7 cellular contexts compared by ENCODE assay signal in the genomic region with DNA sequence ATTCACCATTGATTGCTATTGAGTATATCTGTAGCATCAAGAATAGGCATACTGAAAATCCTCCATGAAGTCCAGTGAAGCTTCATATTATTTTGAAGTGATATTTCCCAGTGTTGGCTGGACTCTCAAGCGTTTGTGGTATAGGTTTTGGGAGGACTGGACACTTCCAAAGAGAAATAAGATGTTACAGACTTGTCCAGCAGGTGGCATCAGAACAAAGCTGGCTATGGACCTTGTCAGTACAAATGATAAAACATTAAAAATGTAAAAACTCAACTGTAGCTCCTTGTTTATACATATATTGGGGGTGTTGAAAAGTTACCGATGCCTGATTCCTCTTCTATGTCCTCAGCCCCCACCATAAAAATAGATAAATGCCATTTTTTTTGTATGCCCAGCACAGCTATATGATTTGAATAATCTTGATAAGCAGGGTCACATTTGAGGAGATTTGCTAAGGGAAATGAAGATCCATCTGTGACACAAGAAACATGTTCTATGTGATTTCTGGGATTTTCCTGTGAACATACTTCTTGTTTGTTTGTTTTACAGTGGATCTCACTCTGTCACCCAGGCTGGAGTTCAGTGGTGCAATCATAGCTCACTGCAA. TPM values are rescaled to one million over a fixed set of nuclear protein-coding genes. Genes with fewer than 3 reads are reported as not detected.
A peak's percentile ranks its signal among the peaks of the same experiment; 100 is the strongest.
DNase-seq lines count a peak whose midpoint lies in the region; ATAC-seq, FAIRE-seq and TF ChIP-seq lines count a peak whose summit lies in the region.

No MANE protein-coding gene starts in this region.

- 10 to 15% methylated on average over 2 of the region's 2 CpGs for WGBS in lung, 2 donors

- no TSS peak for BruUV-seq in Caco-2 (replicated peaks; lab: Mats Ljungman, UMichigan)

- DNase-seq in Caco-2 (peak in 1 of 2 experiments; percentile 56), GM18507 (ENCODE audit: extremely low spot score, insufficient read length, low read depth) (peak; percentile 15), NT2/D1 (ENCODE audit: low read depth, low spot score) (peak; percentile 22), cerebellum (ENCODE audit: low spot score) (peak; percentile 48), lung (ENCODE audit: low spot score) (no peak)

- no peak overlapping the region for H3K4me3 ChIP-seq in Caco-2 (ENCODE audit: low read depth, low read length)
- H3K4me3 ChIP-seq in NT2/D1 (ENCODE audit: insufficient read length, low read depth) = no peak overlapping the region
- no peak overlapping the region for H3K4me3 ChIP-seq in lung

- no peak overlapping the region for H3K4me3 Mint-ChIP-seq in Caco-2 (ENCODE audit: unreplicated experiment)

- FAIRE-seq in GM18507 (lab: Jason Lieb, UNC) = peak; percentile 87

- H3K27ac ChIP-seq in lung (ENCODE audit: low read depth in 1 of 2, low read length in 1 of 2) = no peak overlapping the region

- no peaks in the 10 kb centered on the region for H3K9me3 Mint-ChIP-seq in Caco-2 (ENCODE audit: unreplicated experiment)

- H3K4me1 ChIP-seq in Caco-2 (no peaks in the 10 kb centered on the region), NT2/D1 (ENCODE audit: insufficient read depth, insufficient read length) (no peaks in the 10 kb centered on the region), lung (ENCODE audit: control insufficient read depth in 2 of 2, insufficient read depth in 2 of 2, low read length in 2 of 2) (no peaks in the 10 kb centered on the region)

- peaks cover 28% of the 10 kb centered on the region for H3K36me3 Mint-ChIP-seq in Caco-2 (ENCODE audit: insufficient read depth, unreplicated experiment)

- H3K27me3 ChIP-seq in Caco-2 (replicated peaks; ENCODE audit: control insufficient read depth, insufficient read depth, low read length) (no peaks in the 10 kb centered on the region), NT2/D1 (ENCODE audit: insufficient read depth, insufficient read length) (no peaks in the 10 kb centered on the region), lung (ENCODE audit: control insufficient read depth, insufficient read depth) (no peaks in the 10 kb centered on the region)

- H3K9me3 ChIP-seq in Caco-2 = no peaks in the 10 kb centered on the region
- H3K9me3 ChIP-seq in NT2/D1 (ENCODE audit: insufficient read depth, low read length) = peaks cover 10% of the 10 kb centered on the region
- no peaks in the 10 kb centered on the region for H3K9me3 ChIP-seq in lung (ENCODE audit: control insufficient read depth in 2 of 2, insufficient read depth in 1 of 2, low read length in 1 of 2)

- no peaks in the 10 kb centered on the region for H3K27me3 Mint-ChIP-seq in Caco-2 (ENCODE audit: insufficient read depth, unreplicated experiment)

- no peak overlapping the region for H3K9ac ChIP-seq in NT2/D1 (ENCODE audit: insufficient read length, low read depth)

- POLR2A ChIA-PET in Caco-2 (lab: Charles Lee) = no interaction called here

- CTCF ChIA-PET in Caco-2 (lab: Charles Lee) = interaction anchor here (0.6 to 2.6 kb wide), 9 partner anchors 10 to 555 kb away, joined by 3 to 15 read pairs (median 3); a partner anchor contains a TSS

- H3K36me3 ChIP-seq in Caco-2 (ENCODE audit: control insufficient read depth, insufficient read depth, low read length) (no peaks in the 10 kb centered on the region), NT2/D1 (ENCODE audit: insufficient read depth, insufficient read length, low read length) (no peaks in the 10 kb centered on the region), lung (ENCODE audit: control insufficient read depth in 2 of 2, insufficient read depth in 2 of 2, low read length in 2 of 2) (peaks cover 0 to 1% of the 10 kb centered on the region in 2 donors)

- intact Hi-C loops in Caco-2 (cut with micrococcal nuclease; ENCODE audit: unreplicated experiment) = loop anchor here (10.0 kb wide), 1 partner anchor 75 kb away; no protein-coding TSS in a partner anchor

- peak; percentile 52 to 55 for TF ChIP-seq CTCF in Caco-2 (IDR thresholded peaks at IDR 0.05; ENCODE audit: insufficient read depth in 1 of 2, low read depth in 1 of 2, low read length in 1 of 2, severe bottlenecking in 1 of 2, unreplicated experiment in 1 of 2)
- TF ChIP-seq CTCF in lung (IDR thresholded peaks at IDR 0.05; ENCODE audit: control extremely low read depth, extremely low read depth) = peak; percentile 36

- H3K4me1 Mint-ChIP-seq in Caco-2 (ENCODE audit: low read depth, unreplicated experiment) = no peaks in the 10 kb centered on the region

- H3K27ac Mint-ChIP-seq in Caco-2 (ENCODE audit: unreplicated experiment) = no peak overlapping the region

- no peak for ATAC-seq in lung (ENCODE audit: insufficient read depth, low FRiP score)
- ATAC-seq in HG03039 (IDR thresholded peaks at IDR 0.05; ENCODE audit: unreplicated experiment) = no peak
- ATAC-seq in GM19397 (IDR thresholded peaks at IDR 0.05; ENCODE audit: unreplicated experiment) = no peak

RNA-seq across cellular contexts. Expression of a gene that starts 54.5 kb away (rescaled TPM):
- total RNA-seq in Caco-2 (2022) (not detected in 2 replicates), cerebellum (not detected), lung (not detected)
- not detected for polyA plus RNA-seq in lung
